8 cellular contexts compared by ENCODE assay signal in genomic region chr15:50622361-50622943, GRCh38.
DNase-seq lines count a peak whose midpoint lies in the region; FAIRE-seq and TF ChIP-seq lines count a peak whose summit lies in the region.
"Not testable (repeated sequence)": the region's sequence is repeated elsewhere in the genome, so short reads cannot be mapped to it uniquely, and the experiment has no call there.

No MANE protein-coding gene starts in this region.

- not testable (repeated sequence) for H3K9me2 ChIP-seq in GM23248 (ENCODE audit: insufficient read depth); MM.1S (replicated peaks; ENCODE audit: insufficient read depth, low read length)

- H3K79me2 ChIP-seq in GM23248 (ENCODE audit: insufficient read depth), result peaks cover 12% of the 10 kb centered on the region
- not testable (repeated sequence) for H3K79me2 ChIP-seq in MM.1S (ENCODE audit: low read length)

- WGBS in GM23248 (ENCODE audit: low coverage in 1 of 2, low lambda C conversion rate in 2 of 2, missing lambda C conversion rate in 2 of 2), 2 experiments, result 78 to 83% methylated on average over 8 of the region's 8 CpGs
- 83 to 88% (median 88%) methylated on average over 8 of the region's 8 CpGs for WGBS in small intestine, 3 donors

- H4K20me1 ChIP-seq in GM23248 (ENCODE audit: insufficient read depth); MM.1S (ENCODE audit: insufficient read depth, low read length): not testable (repeated sequence)

- POLR2A ChIA-PET in BJ (lab: Charles Lee), result not testable (repeated sequence)

- H3K4me3 ChIP-seq in BJ (ENCODE audit: low read depth, low read length); GM23248; MM.1S (ENCODE audit: low read length); astrocyte of the cerebellum (ENCODE audit: low read depth, low read length); fibroblast of mammary gland (ENCODE audit: control insufficient read depth, low read depth, low read length); small intestine (ENCODE audit: low read depth in 1 of 2, low read length in 2 of 2): not testable (repeated sequence)

- peak; percentile 30 for TF ChIP-seq CTCF in BJ (IDR thresholded peaks at IDR 0.05; ENCODE audit: insufficient read depth, low read depth, low read length)
- TF ChIP-seq CTCF in MM.1S (IDR thresholded peaks at IDR 0.05; ENCODE audit: low read length), result peak; percentile 28
- peak; percentile 25 for TF ChIP-seq CTCF in astrocyte of the cerebellum (IDR thresholded peaks at IDR 0.05; ENCODE audit: low read depth, low read length, missing control alignments)
- TF ChIP-seq CTCF in fibroblast of mammary gland (conservative IDR thresholded peaks at IDR 0.05; ENCODE audit: control insufficient read depth, insufficient read depth, low read depth, low read length), result peak; percentile 34

- CTCF ChIA-PET in BJ (lab: Yijun Ruan, JAX), result interaction anchor here (0.7 to 1.4 kb wide), 8 partner anchors 10 to 245 kb away, joined by 3 to 5 read pairs (median 4); no protein-coding TSS in a partner anchor

- H3K27ac ChIP-seq in GM23248; MM.1S (ENCODE audit: low read length); small intestine (ENCODE audit: low read depth in 1 of 2, low read length in 1 of 2): not testable (repeated sequence)

- in situ Hi-C loops in GM23248 (cut with MboI); astrocyte of the cerebellum (cut with HindIII; ENCODE audit: low sequenced_read_pairs): not testable (repeated sequence)

- not testable (repeated sequence) for H3K36me3 ChIP-seq in BJ (ENCODE audit: control insufficient read depth, insufficient read depth, low read length); MM.1S (replicated peaks; ENCODE audit: insufficient read depth, low read length); small intestine (ENCODE audit: control insufficient read depth in 2 of 2, insufficient read depth in 2 of 2, low read length in 2 of 2)
- peaks cover 26% of the 10 kb centered on the region for H3K36me3 ChIP-seq in GM23248 (ENCODE audit: low read depth)

- peak; percentile 46 for FAIRE-seq in RCC 7860 (lab: Jason Lieb, UNC)
- FAIRE-seq in small intestine (lab: Jason Lieb, UNC), result peak; percentile 26

- H2AFZ ChIP-seq in GM23248; MM.1S (ENCODE audit: low read length): not testable (repeated sequence)

- H3K4me1 ChIP-seq in GM23248 (ENCODE audit: insufficient read depth), result peaks cover 14% of the 10 kb centered on the region; the same call in 1 of the 2 replicates
- not testable (repeated sequence) for H3K4me1 ChIP-seq in MM.1S (ENCODE audit: low read length); small intestine (ENCODE audit: control insufficient read depth in 2 of 2, insufficient read depth in 1 of 2, low read depth in 1 of 2, low read length in 1 of 2)

- DNase-seq in BJ (ENCODE audit: low read depth); MM.1S; RCC 7860 (ENCODE audit: low spot score); astrocyte of the cerebellum (ENCODE audit: low read depth): not testable (repeated sequence)
- DNase-seq in GM23248 (peak; percentile 56), fibroblast of mammary gland (ENCODE audit: low read depth) (peak; percentile 24), left kidney (ENCODE audit: low read depth, low spot score) (peak; percentile 10), small intestine (peak; percentile 18)

- not testable (repeated sequence) for H3K9ac ChIP-seq in GM23248; MM.1S (ENCODE audit: low read length)

- H3K4me2 ChIP-seq in GM23248 (ENCODE audit: unreplicated experiment); MM.1S (ENCODE audit: low read depth, low read length): not testable (repeated sequence)

- not testable (repeated sequence) for H3K9me3 ChIP-seq in GM23248 (ENCODE audit: low read depth); MM.1S (replicated peaks; ENCODE audit: insufficient read depth, low read length); small intestine (ENCODE audit: control insufficient read depth, low read depth)

- H3K27me3 ChIP-seq in BJ (ENCODE audit: control insufficient read depth, insufficient read depth, low read length); GM23248 (replicated peaks; ENCODE audit: insufficient read depth); MM.1S (replicated peaks; ENCODE audit: insufficient read depth, low read length); small intestine (ENCODE audit: control insufficient read depth in 2 of 2, insufficient read depth in 2 of 2, low read length in 2 of 2): not testable (repeated sequence)

- peaks cover 17% of the 10 kb centered on the region; the same call in 1 of the 2 replicates for H3F3A ChIP-seq in GM23248 (ENCODE audit: insufficient read depth)
- H3F3A ChIP-seq in MM.1S (ENCODE audit: insufficient read depth, low read length), result not testable (repeated sequence)
